Comparison of ENCODE assay signal across 17 cellular contexts in the genomic region with DNA sequence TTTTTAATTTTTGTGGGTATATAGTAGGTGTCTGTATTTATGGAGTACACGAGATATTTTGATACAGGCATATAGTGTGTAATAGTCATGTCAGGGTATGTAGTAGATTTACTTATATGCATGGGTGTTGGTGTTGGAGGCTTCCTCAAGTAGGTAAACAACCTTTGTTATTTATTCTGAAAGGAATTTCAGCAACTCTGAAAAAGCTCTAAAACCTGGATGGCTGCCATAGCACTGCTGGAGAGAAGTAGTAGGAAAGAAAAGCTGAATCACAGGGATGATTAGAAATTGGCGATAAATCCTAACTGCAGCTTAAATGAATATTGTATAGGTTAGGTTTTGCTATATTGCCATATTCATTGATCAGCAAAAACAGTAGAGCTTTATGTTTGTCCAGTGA. TPM values are rescaled to one million over a fixed set of nuclear protein-coding genes. Genes with fewer than 3 reads are reported as not detected.
A peak's percentile ranks its signal among the peaks of the same experiment; 100 is the strongest.
DNase-seq lines count a peak whose midpoint lies in the region; ATAC-seq, FAIRE-seq and TF ChIP-seq lines count a peak whose summit lies in the region.
"Had no signal": no experiment of that assay in that cellular context is flagged by ENCODE, and none has a peak within 500 bp of the region (broad histone marks: within the 10 kb centered on the region; RNA-seq: fewer than 3 reads in every experiment).

No MANE protein-coding gene starts in this region.

- intact Hi-C loops in activated B cell treated with CpG ODN at 0.5 μM for 24 hours (cut with micrococcal nuclease) = no loop called here

- H3K4me1 Mint-ChIP-seq in activated B cell treated with CpG ODN at 0.5 μM for 24 hours = peaks cover 59% of the 10 kb centered on the region

- H3K9ac ChIP-seq in smooth muscle cell (ENCODE audit: low read depth) = no peak overlapping the region
- H3K9ac ChIP-seq: parathyroid adenoma had no signal

- H3F3A ChIP-seq in smooth muscle cell (ENCODE audit: low read depth) = no peaks in the 10 kb centered on the region

- no peak for TF ChIP-seq POLR2A in GM12892 (IDR thresholded peaks at IDR 0.05; ENCODE audit: low read depth, low read length)

- peak overlapping the region; percentile 29 for H3K4me3 Mint-ChIP-seq in activated B cell treated with CpG ODN at 0.5 μM for 24 hours
- H3K4me3 Mint-ChIP-seq: activated CD8-positive, alpha-beta memory T cell treated with anti-CD3 and anti-CD28 coated beads, Interleukin-2, amount 10 ng/mL, durations not matched to agents 7 days and 5 days; activated naive CD4-positive, alpha-beta T cell treated with anti-CD3 and anti-CD28 coated beads for 36 hours had no signal

- H3K9me3 ChIP-seq in smooth muscle cell (replicated peaks; ENCODE audit: low read depth) = no peaks in the 10 kb centered on the region
- H3K9me3 ChIP-seq: esophagus muscularis mucosa, SJSA1, tibial nerve had no signal

- WGBS in smooth muscle cell (ENCODE audit: low lambda C conversion rate) = 94% methylated on average over 2 of the region's 2 CpGs

- DNase-seq in NCI-H345 (lab: John Stamatoyannopoulos, UW) (peak; percentile 6), NCI-H345 treated with DMSO at 0.1 percent for 48 hours (lab: John Stamatoyannopoulos, UW; ENCODE audit: unreplicated experiment) (no peak), activated B cell treated with CpG ODN at 0.5 μM for 24 hours (no peak), fibroblast of pulmonary artery (ENCODE audit: low read depth) (peak; percentile 67), smooth muscle cell (lab: John Stamatoyannopoulos, UW; ENCODE audit: unreplicated experiment) (no peak), GM12892 (ENCODE audit: insufficient read length) (no peak), C1 segment of cervical spinal cord (lab: John Stamatoyannopoulos, UW) (no peak)
- DNase-seq: activated CD8-positive, alpha-beta memory T cell treated with anti-CD3 and anti-CD28 coated beads, Interleukin-2, amount 10 ng/mL, durations not matched to agents 7 days and 5 days; activated naive CD4-positive, alpha-beta T cell treated with anti-CD3 and anti-CD28 coated beads for 36 hours; midbrain; NCI-H1694 treated with DMSO at 0.1 percent for 48 hours had no signal

- no peaks in the 10 kb centered on the region for H3K4me1 ChIP-seq in smooth muscle cell (ENCODE audit: low read depth)
- H3K4me1 ChIP-seq: parathyroid adenoma, SJSA1 had no signal

- peaks cover 34% of the 10 kb centered on the region for H3K36me3 Mint-ChIP-seq in activated B cell treated with CpG ODN at 0.5 μM for 24 hours (ENCODE audit: low read depth)

- H4K20me1 ChIP-seq in smooth muscle cell (ENCODE audit: low read depth) = peaks cover 84% of the 10 kb centered on the region

- ATAC-seq in activated B cell treated with CpG ODN at 0.5 μM for 24 hours (ENCODE audit: low read depth) = no peak
- no peak for ATAC-seq in GM18907 (IDR thresholded peaks at IDR 0.05; ENCODE audit: unreplicated experiment)
- ATAC-seq: activated CD8-positive, alpha-beta memory T cell treated with anti-CD3 and anti-CD28 coated beads, Interleukin-2, amount 10 ng/mL, durations not matched to agents 7 days and 5 days had no signal

- CTCF ChIA-PET in activated B cell treated with CpG ODN at 0.5 μM for 24 hours (lab: Charles Lee) = interaction anchor here (1.1 to 1.6 kb wide), 3 partner anchors 10 to 17 kb away, joined by 3 to 7 read pairs (median 5); no protein-coding TSS in a partner anchor

- no peak overlapping the region for H3K27ac Mint-ChIP-seq in activated B cell treated with CpG ODN at 0.5 μM for 24 hours
- H3K27ac Mint-ChIP-seq: activated CD8-positive, alpha-beta memory T cell treated with anti-CD3 and anti-CD28 coated beads, Interleukin-2, amount 10 ng/mL, durations not matched to agents 7 days and 5 days; activated naive CD4-positive, alpha-beta T cell treated with anti-CD3 and anti-CD28 coated beads for 36 hours had no signal

- H3K36me3 ChIP-seq in smooth muscle cell (ENCODE audit: low read depth) = no peaks in the 10 kb centered on the region

- no peak for FAIRE-seq in GM12892 (lab: Jason Lieb, UNC)
- FAIRE-seq: colon had no signal

- no peaks in the 10 kb centered on the region for H3K79me2 ChIP-seq in smooth muscle cell (ENCODE audit: low read depth)
- H3K79me2 ChIP-seq: parathyroid adenoma had no signal

- no peaks in the 10 kb centered on the region for H3K27me3 Mint-ChIP-seq in activated B cell treated with CpG ODN at 0.5 μM for 24 hours

- no peak overlapping the region for H3K4me3 ChIP-seq in fibroblast of pulmonary artery (replicated peaks; ENCODE audit: low read depth, low read length)
- H3K4me3 ChIP-seq in smooth muscle cell = no peak overlapping the region
- H3K4me3 ChIP-seq: esophagus muscularis mucosa, SJSA1, tibial nerve had no signal

- TF ChIP-seq CTCF in activated B cell treated with CpG ODN at 0.5 μM for 24 hours (IDR thresholded peaks at IDR 0.05) (no peak), fibroblast of pulmonary artery (IDR thresholded peaks at IDR 0.05; ENCODE audit: low read length, missing control alignments) (no peak), smooth muscle cell (IDR thresholded peaks at IDR 0.05; ENCODE audit: borderline replicate concordance, insufficient read depth, poor library complexity, severe bottlenecking) (no peak)

- H3K9me3 Mint-ChIP-seq in activated B cell treated with CpG ODN at 0.5 μM for 24 hours = no peaks in the 10 kb centered on the region
- H3K9me3 Mint-ChIP-seq: activated naive CD4-positive, alpha-beta T cell treated with anti-CD3 and anti-CD28 coated beads for 36 hours had no signal

- H2AFZ ChIP-seq in smooth muscle cell (ENCODE audit: low read depth) = no peak overlapping the region
- H2AFZ ChIP-seq: parathyroid adenoma had no signal

- H3K4me2 ChIP-seq in smooth muscle cell = no peak overlapping the region

- no peak overlapping the region for H3K27ac ChIP-seq in smooth muscle cell (ENCODE audit: low read depth)
- H3K27ac ChIP-seq: esophagus muscularis mucosa, parathyroid adenoma, SJSA1, tibial nerve had no signal

- peaks cover 16% of the 10 kb centered on the region for H3K27me3 ChIP-seq in smooth muscle cell (ENCODE audit: low read depth)
- H3K27me3 ChIP-seq: esophagus muscularis mucosa, SJSA1, tibial nerve had no signal

- POLR2A ChIA-PET in activated B cell treated with CpG ODN at 0.5 μM for 24 hours (lab: Charles Lee) = interaction anchor here (0.6 to 2.0 kb wide), 5 partner anchors 11 to 113 kb away, joined by 3 to 10 read pairs (median 6); a partner anchor contains a TSS

RNA-seq across cellular contexts. Expression of a gene that starts 44.4 kb away (rescaled TPM):
- total RNA-seq in activated B cell treated with CpG ODN at 0.5 μM for 24 hours = 22.6 and 23.9 TPM in 2 replicates
- 7.7 and 9.4 TPM in 2 replicates for total RNA-seq in smooth muscle cell
- polyA plus RNA-seq in smooth muscle cell = 2.4 and 16.2 TPM in 2 replicates
- polyA plus RNA-seq in GM12892 (2012; ENCODE audit: missing spikeins) = 0.34 TPM
- total RNA-seq: activated CD8-positive, alpha-beta memory T cell treated with anti-CD3 and anti-CD28 coated beads, Interleukin-2, amount 10 ng/mL, durations not matched to agents 7 days and 5 days; activated naive CD4-positive, alpha-beta T cell treated with anti-CD3 and anti-CD28 coated beads for 36 hours; SJSA1 had no signal

RNA-seq across cellular contexts. Expression of a gene that starts 45.5 kb away (rescaled TPM):
- total RNA-seq in activated B cell treated with CpG ODN at 0.5 μM for 24 hours = 47.7 and 50.8 TPM in 2 replicates
- 146 and 161 TPM in 2 replicates for total RNA-seq in smooth muscle cell
- polyA plus RNA-seq in smooth muscle cell = 121 and 176 TPM in 2 replicates
- polyA plus RNA-seq in GM12892 (2012; ENCODE audit: missing spikeins) = 10.4 TPM

Comparison
In these comparisons a context has a peak if more than half of its experiments do, and no peak if none do; other contexts are left out.
1. DNase-seq: peak in NCI-H345 (single experiment) and fibroblast of pulmonary artery (single experiment); none in NCI-H345 treated with DMSO at 0.1 percent for 48 hours (single experiment), activated B cell treated with CpG ODN at 0.5 μM for 24 hours (single experiment), smooth muscle cell (single experiment), GM12892 (single experiment) and C1 segment of cervical spinal cord (0 of 14).